2 cellular contexts compared by ENCODE assay signal in genomic region chr2:120396519-120397361, GRCh38.
A peak's percentile ranks its signal among the peaks of the same experiment; 100 is the strongest.
TF ChIP-seq lines count a peak whose summit lies in the region.

No MANE protein-coding gene starts in this region.

TF ChIP-seq in A549, 52 proteins besides CTCF, POLR2A, EP300 and RAD21 (continued from another document):
- TF ChIP-seq MAX (IDR thresholded peaks at IDR 0.05): peak; percentile 51; the same call in 1 of the 2 replicates

TF ChIP-seq in HEK293, 187 proteins besides CTCF, POLR2A, EP300 and RAD21 (continued from another document):
- TF ChIP-seq HOXD13 (CRISPR knock-in tag; IDR thresholded peaks at IDR 0.05; ENCODE audit: borderline replicate concordance): no peak
- TF ChIP-seq KLF17 (tag by site-specific recombination; IDR thresholded peaks at IDR 0.05): 0 out of 2 replicates have a peak, but pooled peaks have one; percentile 29
- TF ChIP-seq EGR2 (tag by site-specific recombination; IDR thresholded peaks at IDR 0.05; ENCODE audit: low read depth): peak; percentile 13; the same call in 1 of the 2 replicates
- TF ChIP-seq TCF7L2 (IDR thresholded peaks at IDR 0.05; ENCODE audit: borderline replicate concordance, low read depth, low read length): no peak
- TF ChIP-seq ZSCAN4 (tag by site-specific recombination; IDR thresholded peaks at IDR 0.05): no peak
- no peak for TF ChIP-seq ZNF600 (tag by site-specific recombination; IDR thresholded peaks at IDR 0.05)
- TF ChIP-seq GLIS2 (tag by site-specific recombination; IDR thresholded peaks at IDR 0.05): no peak
